Comparison of ENCODE assay signal across 28 cellular contexts in the genomic region with DNA sequence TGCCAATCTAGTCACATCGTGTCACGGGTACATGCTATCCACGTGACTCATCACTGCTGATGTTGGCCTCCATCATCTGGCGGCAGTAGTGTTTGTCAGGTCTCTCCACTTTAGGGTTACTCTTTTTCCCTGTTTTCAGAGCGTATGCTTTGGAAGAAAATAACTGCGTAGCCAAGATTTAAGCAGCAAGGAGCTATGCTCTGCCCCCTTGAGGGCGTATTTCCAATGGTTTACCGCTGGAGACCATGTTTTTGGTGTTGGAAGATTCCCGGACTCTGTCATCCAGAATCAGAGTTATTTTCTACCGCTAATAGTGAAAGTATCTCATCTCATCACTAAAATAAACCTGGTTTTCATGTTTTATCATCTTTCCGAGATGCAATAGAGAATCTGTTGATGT.
"Had no signal": no experiment of that assay in that cellular context is flagged by ENCODE, and none has a peak within 500 bp of the region (broad histone marks: within the 10 kb centered on the region; RNA-seq: fewer than 3 reads in every experiment).

No MANE protein-coding gene starts in this region.

- H3K27ac ChIP-seq: adrenal gland, breast epithelium, Peyer's patch, RWPE1, SJCRH30 had no signal

- H3K36me3 ChIP-seq: adrenal gland, breast epithelium, Peyer's patch, SJCRH30 had no signal

- H3K9me3 ChIP-seq: adrenal gland, SJCRH30, SK-N-SH had no signal

- H3K27me3 ChIP-seq: adrenal gland, breast epithelium, Peyer's patch, SJCRH30 had no signal

- H3K4me3 ChIP-seq: adrenal gland, breast epithelium, Peyer's patch, SJCRH30 had no signal

- DNase-seq: activated CD4-positive, alpha-beta T cell treated with anti-CD3 and anti-CD28 coated beads for 48 hours; activated CD4-positive, alpha-beta T cell treated with anti-CD3 and anti-CD28 coated beads, Interleukin-2, amount 50 U/mL, for 4 hours; activated CD4-positive, CD25-positive, alpha-beta regulatory T cell treated with anti-CD3 and anti-CD28 coated beads, Interleukin-2, amount 50 U/mL, for 72 hours; activated CD8-positive, alpha-beta memory T cell treated with anti-CD3 and anti-CD28 coated beads, Interleukin-2, amount 50 U/mL, for 48 hours; activated CD8-positive, alpha-beta T cell treated with anti-CD3 and anti-CD28 coated beads, Interleukin-2, amount 10 ng/mL, durations not matched to agents 7 days and 5 days; activated naive CD4-positive, alpha-beta T cell treated with anti-CD3 and anti-CD28 coated beads, Interleukin-2, amount 50 U/mL, for 16 hours; activated naive CD8-positive, alpha-beta T cell treated with anti-CD3 and anti-CD28 coated beads, Interleukin-2, amount 10 ng/mL, durations not matched to agents 7 days and 5 days; activated T-cell treated with anti-CD3 and anti-CD28 coated beads, Interleukin-2, amount 50 U/mL, for 1 hour; adrenal gland; anterior cingulate cortex; caudate nucleus; Kasumi-1; NCI-H1048; NCI-H146; NCI-H187 treated with DMSO at 0.1 percent for 48 hours; NCI-H2081 treated with DMSO at 0.1 percent for 48 hours; NCI-H2171; NCI-H345; NCI-H510A; NCI-H526 treated with DMSO at 0.1 percent for 48 hours; NCI-H82; Peyer's patch; Right ventricle myocardium superior; SJCRH30; SK-N-SH; T-helper 1 cell had no signal

- ATAC-seq: activated CD8-positive, alpha-beta T cell treated with anti-CD3 and anti-CD28 coated beads, Interleukin-2, amount 10 ng/mL, durations not matched to agents 7 days and 5 days had no signal

- H3K4me1 ChIP-seq: adrenal gland, breast epithelium, Peyer's patch, SJCRH30 had no signal
